In genomic region chr14:41280745-41281144, GRCh38 we compare ENCODE assay signal across 10 cellular contexts.
A peak's percentile ranks its signal among the peaks of the same experiment; 100 is the strongest.
DNase-seq lines count a peak whose midpoint lies in the region; ATAC-seq and TF ChIP-seq lines count a peak whose summit lies in the region.
"Had no signal": no experiment of that assay in that cellular context is flagged by ENCODE, and none has a peak within 500 bp of the region (broad histone marks: within the 10 kb centered on the region; RNA-seq: fewer than 3 reads in every experiment).

No MANE protein-coding gene starts in this region.

- H3K4me3 Mint-ChIP-seq in stimulated activated memory B cell treated with anti-CD40 and anti-IgM and Interleukin-4, amounts not matched to agents 10 μg/mL and 1 μg/mL and 100 μg/mL, for 72 hours = no peak overlapping the region

- no peak for ATAC-seq in stimulated activated memory B cell treated with anti-CD40 and anti-IgM and Interleukin-4, amounts not matched to agents 10 μg/mL and 1 μg/mL and 100 μg/mL, for 72 hours
- ATAC-seq in GM21723 (IDR thresholded peaks at IDR 0.05; ENCODE audit: unreplicated experiment) (no peak), HG02623 (IDR thresholded peaks at IDR 0.05; ENCODE audit: unreplicated experiment) (no peak)
- ATAC-seq: psoas muscle had no signal

- no peak overlapping the region for H3K9ac ChIP-seq in SK-N-MC (ENCODE audit: insufficient read length)

- WGBS in iPS DF 6.9 (ENCODE audit: insufficient coverage, insufficient read length) = no CpG with 5 or more reads among the region's 1 CpG

- no peaks in the 10 kb centered on the region for H3K4me1 ChIP-seq in iPS DF 6.9 (ENCODE audit: control insufficient read depth, insufficient read depth, low read length)
- H3K4me1 ChIP-seq: psoas muscle had no signal

- H3K36me3 ChIP-seq in SK-N-MC (ENCODE audit: insufficient read depth, low read length) = no peaks in the 10 kb centered on the region
- H3K36me3 ChIP-seq in iPS DF 6.9 (ENCODE audit: control insufficient read depth, insufficient read depth, low read length) = no peaks in the 10 kb centered on the region

- no peaks in the 10 kb centered on the region for H3K4me1 Mint-ChIP-seq in stimulated activated memory B cell treated with anti-CD40 and anti-IgM and Interleukin-4, amounts not matched to agents 10 μg/mL and 1 μg/mL and 100 μg/mL, for 72 hours

- no peaks in the 10 kb centered on the region for H3K9me3 ChIP-seq in SK-N-MC (ENCODE audit: low read depth, low read length)
- H3K9me3 ChIP-seq in iPS DF 6.9 (ENCODE audit: control insufficient read depth, insufficient read depth, low read length) = no peaks in the 10 kb centered on the region
- H3K9me3 ChIP-seq: psoas muscle had no signal

- no peaks in the 10 kb centered on the region for H3K27me3 Mint-ChIP-seq in stimulated activated memory B cell treated with anti-CD40 and anti-IgM and Interleukin-4, amounts not matched to agents 10 μg/mL and 1 μg/mL and 100 μg/mL, for 72 hours

- no peaks in the 10 kb centered on the region for H3K36me3 Mint-ChIP-seq in stimulated activated memory B cell treated with anti-CD40 and anti-IgM and Interleukin-4, amounts not matched to agents 10 μg/mL and 1 μg/mL and 100 μg/mL, for 72 hours

- H3K27ac Mint-ChIP-seq in stimulated activated memory B cell treated with anti-CD40 and anti-IgM and Interleukin-4, amounts not matched to agents 10 μg/mL and 1 μg/mL and 100 μg/mL, for 72 hours = no peak overlapping the region

- peak; percentile 1 for DNase-seq in DMS114 treated with DMSO at 0.1 percent for 48 hours (lab: John Stamatoyannopoulos, UW; ENCODE audit: unreplicated experiment)
- DNase-seq in LNCaP clone FGC (ENCODE audit: low read depth) = peak; percentile 6
- DNase-seq in SK-N-MC (ENCODE audit: low read depth, low spot score) = peak; percentile 8
- DNase-seq in iPS DF 6.9 (ENCODE audit: low read depth, low spot score) = peak; percentile 4
- no peak for DNase-seq in activated CD4-positive, alpha-beta T cell treated with anti-CD3 and anti-CD28 coated beads, Interleukin-2, amount 50 U/mL, for 1 hour
- DNase-seq: effector CD8-positive, alpha-beta T cell; psoas muscle had no signal

- TF ChIP-seq CTCF in LNCaP clone FGC (IDR thresholded peaks at IDR 0.05; ENCODE audit: control insufficient read depth, extremely low read depth, insufficient read depth) = peak; percentile 58

- H3K27ac ChIP-seq in SK-N-MC (no peak overlapping the region), iPS DF 6.9 (ENCODE audit: low read length) (no peak overlapping the region)
- H3K27ac ChIP-seq: psoas muscle had no signal

- H3K9me3 Mint-ChIP-seq in stimulated activated memory B cell treated with anti-CD40 and anti-IgM and Interleukin-4, amounts not matched to agents 10 μg/mL and 1 μg/mL and 100 μg/mL, for 72 hours = peaks cover 5% of the 10 kb centered on the region

- H3K27me3 ChIP-seq in iPS DF 6.9 (ENCODE audit: control insufficient read depth, insufficient read depth, low read length) = no peaks in the 10 kb centered on the region

- H3K4me3 ChIP-seq in LNCaP clone FGC (ENCODE audit: low read depth, low read length) (no peak overlapping the region), SK-N-MC (no peak overlapping the region), iPS DF 6.9 (ENCODE audit: low read length) (no peak overlapping the region)
- H3K4me3 ChIP-seq: psoas muscle had no signal
